In the genomic region with DNA sequence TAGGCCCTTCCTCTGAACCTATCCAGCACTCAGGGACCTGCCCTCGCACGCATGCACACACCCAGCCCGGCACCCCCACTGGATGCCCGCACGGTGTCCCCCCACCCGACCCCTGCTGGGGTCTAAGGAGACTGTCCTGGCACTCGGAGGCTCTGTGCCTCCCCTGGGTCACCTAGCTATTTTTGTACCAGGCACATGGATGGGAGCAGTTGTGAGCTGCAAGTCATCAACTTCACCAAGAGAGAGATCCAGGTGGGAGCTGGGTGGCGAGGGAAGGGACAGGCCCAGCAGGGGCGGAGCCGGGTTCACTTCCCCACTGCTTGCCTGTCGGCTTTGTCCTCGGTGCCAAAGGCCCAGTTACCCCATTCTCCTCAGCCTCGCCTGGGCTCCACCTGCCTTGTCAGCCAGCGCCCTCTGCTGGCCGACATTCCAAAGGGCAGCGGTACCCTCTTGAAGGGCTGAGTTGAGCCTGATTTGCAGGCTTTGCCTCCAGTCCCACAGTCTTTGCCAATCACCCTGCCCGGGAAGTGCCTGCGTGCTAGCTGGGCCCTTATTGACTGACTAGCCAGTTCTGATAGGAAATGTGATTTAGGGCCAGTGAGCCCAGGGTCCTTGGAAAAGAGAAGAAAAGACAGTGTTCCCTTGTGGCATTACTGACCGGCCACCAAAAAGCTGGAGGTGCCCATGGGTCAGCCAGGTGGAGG, we compare ENCODE assay signal across 9 cellular contexts. TPM values are rescaled to one million over a fixed set of nuclear protein-coding genes. Genes with fewer than 3 reads are reported as not detected.
DNase-seq lines count a peak whose midpoint lies in the region; ATAC-seq and TF ChIP-seq lines count a peak whose summit lies in the region.
"Had no signal": no experiment of that assay in that cellular context is flagged by ENCODE, and none has a peak within 500 bp of the region (broad histone marks: within the 10 kb centered on the region; RNA-seq: fewer than 3 reads in every experiment).

No MANE protein-coding gene starts in this region.

- peaks cover 0 to 1% of the 10 kb centered on the region in 2 donors for H3K36me3 Mint-ChIP-seq in CD14-positive monocyte
- H3K36me3 Mint-ChIP-seq: activated naive CD8-positive, alpha-beta T cell had no signal

- peaks cover 0 to 2% (median 0%) of the 10 kb centered on the region in 7 donors for H3K9me3 Mint-ChIP-seq in CD14-positive monocyte

- no peak overlapping the region for H3K27ac ChIP-seq in left lung

- H3K27me3 Mint-ChIP-seq in CD14-positive monocyte (ENCODE audit: low read depth in 3 of 3) = peaks cover 0 to 2% (median 0%) of the 10 kb centered on the region in 3 donors
- H3K27me3 Mint-ChIP-seq: activated naive CD8-positive, alpha-beta T cell had no signal

- peak; percentile 97 for TF ChIP-seq CTCF in CD14-positive monocyte (IDR thresholded peaks at IDR 0.05)
- TF ChIP-seq CTCF in left lung (IDR thresholded peaks at IDR 0.05) = peak; percentile 93 to 99

- no peaks in the 10 kb centered on the region for H3K36me3 ChIP-seq in left lung

- H3K9me3 ChIP-seq in left lung = no peaks in the 10 kb centered on the region

- peaks cover 0 to 42% of the 10 kb centered on the region in 2 donors for H3K4me1 ChIP-seq in left lung

- peak overlapping the region in 4 of 7 donors; percentile 78 to 85 (median 80) for H3K27ac Mint-ChIP-seq in CD14-positive monocyte
- H3K27ac Mint-ChIP-seq: activated naive CD8-positive, alpha-beta T cell had no signal

- ATAC-seq in GM19372 (IDR thresholded peaks at IDR 0.05; ENCODE audit: low read depth, unreplicated experiment) (peak; percentile 74), HG03442 (IDR thresholded peaks at IDR 0.05; ENCODE audit: unreplicated experiment) (peak; percentile 71), left lung (peak; percentile 97)

- intact Hi-C loops in CD14-positive monocyte (cut with micrococcal nuclease) = loop anchor here (1.0 to 10.0 kb wide), 4 partner anchors 34 to 126 kb away; no protein-coding TSS in a partner anchor
- intact Hi-C loops in left lung (cut with DNase I) = loop anchor here (5.0 to 10.0 kb wide), 3 partner anchors 104 to 129 kb away; no protein-coding TSS in a partner anchor

- no peak overlapping the region for H3K4me3 Mint-ChIP-seq in CD14-positive monocyte
- H3K4me3 Mint-ChIP-seq: activated naive CD8-positive, alpha-beta T cell had no signal

- H3K4me1 Mint-ChIP-seq in CD14-positive monocyte = peaks cover 58% of the 10 kb centered on the region

- H3K27me3 ChIP-seq in left lung = no peaks in the 10 kb centered on the region

- H3K4me3 ChIP-seq in left lung = no peak overlapping the region

- DNase-seq in CD14-positive monocyte (ENCODE audit: low spot score) (peak; percentile 94), NCI-H510A treated with DMSO at 0.1 percent for 48 hours (lab: John Stamatoyannopoulos, UW) (peak; percentile 93), cerebellum (ENCODE audit: low spot score) (peak; percentile 76), left lung (peak; percentile 93 to 99)
- DNase-seq in activated CD4-positive, alpha-beta T cell treated with anti-CD3 and anti-CD28 coated beads for 24 hours (ENCODE audit: low read depth in 2 of 2) = peak; percentile 78 to 88
- peak; percentile 80 to 84 for DNase-seq in stimulated activated CD4-positive, alpha-beta T cell treated with anti-CD3 and anti-CD28 coated beads, Interleukin-4, amount 100 ng/mL, for 4 hours

RNA-seq across cellular contexts. Expression of a gene that starts 5.8 kb away (rescaled TPM):
- not detected for polyA plus RNA-seq in CD14-positive monocyte
- not detected for total RNA-seq in cerebellum
- total RNA-seq in left lung = 1 to 10 TPM in 1 of 2 donors, under 1 TPM in 1; 0.60 to 1.1 TPM

RNA-seq across cellular contexts. Expression of a gene that starts 37.8 kb away (rescaled TPM):
- polyA plus RNA-seq in CD14-positive monocyte = under 1 TPM; 0.04 to 0.24 TPM
- total RNA-seq in cerebellum (7.0 TPM), left lung (1 to 10 TPM; 1.9 to 5.2 TPM)

RNA-seq across cellular contexts. Expression of a gene that starts 57.7 kb away (rescaled TPM):
- polyA plus RNA-seq in CD14-positive monocyte = under 1 TPM in 1 of 2 donors, not detected in 1; 0.26 TPM
- total RNA-seq in cerebellum = 0.09 TPM
- 1 to 10 TPM in 1 of 2 donors, under 1 TPM in 1; 0.50 to 2.0 TPM for total RNA-seq in left lung
